In the genomic region with DNA sequence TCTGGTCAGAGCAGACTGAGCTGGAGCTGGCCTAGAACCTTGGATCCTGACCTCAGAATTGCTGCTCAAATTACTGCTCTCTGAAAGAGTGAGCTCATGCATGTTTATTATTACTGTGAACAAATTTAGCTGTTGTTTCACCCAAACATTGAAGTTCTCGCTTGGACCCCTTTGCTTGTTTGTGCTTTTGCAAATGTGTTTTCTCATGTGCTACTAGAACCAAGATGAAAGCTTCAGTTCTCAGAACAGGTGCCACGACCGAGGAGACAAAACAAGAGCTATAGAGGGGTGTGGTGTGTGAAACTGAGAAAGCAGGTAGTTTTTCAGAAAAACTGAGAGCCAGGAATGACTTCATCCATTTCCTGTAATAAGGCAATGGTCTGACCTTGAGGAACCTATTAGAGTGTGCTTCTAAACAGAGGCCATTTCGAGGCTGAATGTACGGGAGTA, we compare ENCODE assay signal across 10 cellular contexts. TPM values are rescaled to one million over a fixed set of nuclear protein-coding genes. Genes with fewer than 3 reads are reported as not detected.
DNase-seq lines count a peak whose midpoint lies in the region; ATAC-seq, FAIRE-seq and TF ChIP-seq lines count a peak whose summit lies in the region.
"Had no signal": no experiment of that assay in that cellular context is flagged by ENCODE, and none has a peak within 500 bp of the region (broad histone marks: within the 10 kb centered on the region; RNA-seq: fewer than 3 reads in every experiment).

No MANE protein-coding gene starts in this region.

- H3K4me3 ChIP-seq in osteoblast (ENCODE audit: insufficient read depth, low read length), result no peak overlapping the region
- no peak overlapping the region for H3K4me3 ChIP-seq in small intestine (ENCODE audit: low read depth in 1 of 2, low read length in 2 of 2)
- H3K4me3 ChIP-seq in right cardiac atrium (ENCODE audit: low read length), result no peak overlapping the region
- H3K4me3 ChIP-seq: cardiac muscle cell had no signal

- H3K79me2 ChIP-seq in osteoblast (ENCODE audit: insufficient read depth, low read length), result no peaks in the 10 kb centered on the region

- no peak for FAIRE-seq in small intestine (lab: Jason Lieb, UNC)

- no peak overlapping the region for H3K27ac ChIP-seq in osteoblast (ENCODE audit: low read depth, low read length)
- H3K27ac ChIP-seq in small intestine (ENCODE audit: low read depth in 1 of 2, low read length in 1 of 2), result peak overlapping the region in 1 of 2 donors; percentile 22
- no peak overlapping the region for H3K27ac ChIP-seq in right cardiac atrium (ENCODE audit: low read length)
- H3K27ac ChIP-seq: cardiac muscle cell had no signal

- H3K4me1 ChIP-seq in osteoblast (ENCODE audit: insufficient read depth, low read length) (no peaks in the 10 kb centered on the region), small intestine (ENCODE audit: control insufficient read depth in 2 of 2, insufficient read depth in 1 of 2, low read depth in 1 of 2, low read length in 1 of 2) (no peaks in the 10 kb centered on the region), right cardiac atrium (ENCODE audit: control insufficient read depth, insufficient read depth, low read length) (no peaks in the 10 kb centered on the region)

- H3K9me3 ChIP-seq in osteoblast (ENCODE audit: low read depth, low read length) (no peaks in the 10 kb centered on the region), small intestine (ENCODE audit: control insufficient read depth, low read depth) (no peaks in the 10 kb centered on the region), right cardiac atrium (ENCODE audit: control insufficient read depth, low read length) (no peaks in the 10 kb centered on the region)

- no peak overlapping the region for H2AFZ ChIP-seq in osteoblast (ENCODE audit: low read length)

- WGBS in small intestine, 3 donors, result 42 to 48% (median 46%) methylated on average over 5 of the region's 5 CpGs
- 56% methylated on average over 5 of the region's 5 CpGs for WGBS in right cardiac atrium

- no peaks in the 10 kb centered on the region for H4K20me1 ChIP-seq in osteoblast (ENCODE audit: insufficient read depth, low read length)

- no peak for TF ChIP-seq CTCF in osteoblast (IDR thresholded peaks at IDR 0.05; ENCODE audit: extremely low read depth, low read depth, low read length)

- H3K27me3 ChIP-seq in osteoblast (ENCODE audit: insufficient read depth, low read length) (no peaks in the 10 kb centered on the region), small intestine (ENCODE audit: control insufficient read depth in 2 of 2, insufficient read depth in 2 of 2, low read length in 2 of 2) (no peaks in the 10 kb centered on the region), right cardiac atrium (ENCODE audit: control insufficient read depth, insufficient read depth) (no peaks in the 10 kb centered on the region)
- H3K27me3 ChIP-seq: cardiac muscle cell had no signal

- DNase-seq in osteoblast (ENCODE audit: insufficient read length, low spot score, missing footprints) (peak; percentile 37), small intestine (no peak), NCI-H2171 (lab: John Stamatoyannopoulos, UW) (no peak), 8988T (no peak), right cardiac atrium (no peak)
- DNase-seq: GOT3 had no signal

- peak; percentile 99 for ATAC-seq in GM18870 (IDR thresholded peaks at IDR 0.05; ENCODE audit: unreplicated experiment)
- peak; percentile 97 for ATAC-seq in GM21737 (IDR thresholded peaks at IDR 0.05; ENCODE audit: unreplicated experiment)
- peak; percentile 99 for ATAC-seq in HG03575 (IDR thresholded peaks at IDR 0.05; ENCODE audit: extremely low read depth, insufficient number of reproducible peaks, low FRiP score, unreplicated experiment)
- no peak for ATAC-seq in right cardiac atrium

- H3K36me3 ChIP-seq in osteoblast (ENCODE audit: insufficient read depth, low read length) (no peaks in the 10 kb centered on the region), small intestine (ENCODE audit: control insufficient read depth in 2 of 2, insufficient read depth in 2 of 2, low read length in 2 of 2) (no peaks in the 10 kb centered on the region)
- H3K36me3 ChIP-seq: cardiac muscle cell had no signal

- intact Hi-C loops in right cardiac atrium (cut with DNase I), result no loop called here

- no peak overlapping the region for H3K4me2 ChIP-seq in osteoblast (ENCODE audit: insufficient read depth, low read length)

RNA-seq across cellular contexts. Expression of gene ESR1, which starts 50.0 kb away (rescaled TPM):
- total RNA-seq in osteoblast (2.4 and 3.3 TPM in 2 replicates), right cardiac atrium (1 to 10 TPM; 1.6 to 3.3 (median 2.3) TPM)
- polyA plus RNA-seq in small intestine (under 1 TPM in 1 of 3 donors, not detected in 2; 0.13 TPM), right cardiac atrium (0.70 TPM)

Comparison
In these comparisons a context has a peak if more than half of its experiments do, and no peak if none do; other contexts are left out.
1. ATAC-seq: peak in GM18870 (single experiment), GM21737 (single experiment) and HG03575 (single experiment); none in right cardiac atrium (0 of 2).